In genomic region chr7:83161851-83162401, GRCh38 we compare ENCODE assay signal across 9 cellular contexts. TPM values are rescaled to one million over a fixed set of nuclear protein-coding genes. Genes with fewer than 3 reads are reported as not detected.
A peak's percentile ranks its signal among the peaks of the same experiment; 100 is the strongest.
DNase-seq lines count a peak whose midpoint lies in the region; ATAC-seq and TF ChIP-seq lines count a peak whose summit lies in the region.
"Had no signal": no experiment of that assay in that cellular context is flagged by ENCODE, and none has a peak within 500 bp of the region (broad histone marks: within the 10 kb centered on the region; RNA-seq: fewer than 3 reads in every experiment).

No MANE protein-coding gene starts in this region.

- ATAC-seq in HG03439 (IDR thresholded peaks at IDR 0.05; ENCODE audit: unreplicated experiment) (peak; percentile 5), left lung (peak; percentile 21), HG02870 (IDR thresholded peaks at IDR 0.05; ENCODE audit: unreplicated experiment) (no peak), HG03469 (IDR thresholded peaks at IDR 0.05; ENCODE audit: unreplicated experiment) (no peak)

- H3K27me3 ChIP-seq in adrenal gland (no peaks in the 10 kb centered on the region), left lung (peaks cover 0 to 27% of the 10 kb centered on the region in 2 donors)

- H3K4me1 ChIP-seq in adrenal gland (replicated peaks in 1 of 2) (no peaks in the 10 kb centered on the region), left lung (no peaks in the 10 kb centered on the region), urinary bladder (ENCODE audit: insufficient read depth) (no peaks in the 10 kb centered on the region)

- TF ChIP-seq CTCF in adrenal gland (IDR thresholded peaks at IDR 0.05), result no peak
- TF ChIP-seq CTCF in left lung (IDR thresholded peaks at IDR 0.05), result no peak

- no peaks in the 10 kb centered on the region for H3K36me3 ChIP-seq in adrenal gland (replicated peaks in 1 of 2)
- no peaks in the 10 kb centered on the region for H3K36me3 ChIP-seq in left lung
- H3K36me3 ChIP-seq in urinary bladder (ENCODE audit: insufficient read depth), result no peaks in the 10 kb centered on the region
- H3K36me3 ChIP-seq: neutrophil had no signal

- 2 to 5% (median 2%) methylated on average over 16 to 17 of the region's 17 CpGs for WGBS in adrenal gland, 4 donors
- 3% methylated on average over 17 of the region's 17 CpGs for WGBS in urinary bladder

- peak overlapping the region in 4 of 5 donors; percentile 45 to 92 (median 64) for H3K27ac ChIP-seq in adrenal gland
- peak overlapping the region; percentile 59 to 69 for H3K27ac ChIP-seq in left lung
- H3K27ac ChIP-seq in urinary bladder (ENCODE audit: low read depth), result no peak overlapping the region
- H3K27ac ChIP-seq: neutrophil had no signal

- peak overlapping the region in 2 of 4 donors; percentile 25 to 65 for H3K4me3 ChIP-seq in adrenal gland
- peak overlapping the region; percentile 45 to 54 for H3K4me3 ChIP-seq in left lung
- peak overlapping the region; percentile 55 for H3K4me3 ChIP-seq in urinary bladder (ENCODE audit: low read depth, low read length)

- intact Hi-C loops in adrenal gland (cut with DNase I), result no loop called here
- intact Hi-C loops in left lung (cut with DNase I), result no loop called here

- TF ChIP-seq POLR2A in adrenal gland (IDR thresholded peaks at IDR 0.05), result no peak

- H3K9me3 ChIP-seq in adrenal gland (replicated peaks in 1 of 3), result no peaks in the 10 kb centered on the region
- H3K9me3 ChIP-seq in left lung, result no peaks in the 10 kb centered on the region
- H3K9me3 ChIP-seq: neutrophil had no signal

- DNase-seq in DMS53 treated with DMSO at 0.1 percent for 48 hours (lab: John Stamatoyannopoulos, UW; ENCODE audit: unreplicated experiment), result peak; percentile 41
- DNase-seq in adrenal gland, result no peak
- no peak for DNase-seq in left lung
- DNase-seq in iPS-NIHi11 (ENCODE audit: low spot score), result no peak

RNA-seq across cellular contexts. Expression of gene PCLO, which starts 0.8 kb away (rescaled TPM):
- 10 to 100 TPM in 4 of 8 donors, 1 to 10 TPM in 4; 2.5 to 17.1 (median 7.9) TPM for total RNA-seq in adrenal gland
- 10 to 100 TPM in 1 of 3 donors, 1 to 10 TPM in 2; 1.8 to 16.5 (median 9.0) TPM for polyA plus RNA-seq in adrenal gland
- total RNA-seq in left lung, result 1 to 10 TPM; 5.9 to 7.4 TPM
- 6.5 TPM for total RNA-seq in urinary bladder
- 0.57 TPM for polyA plus RNA-seq in urinary bladder

Comparison
In these comparisons a context has a peak if more than half of its experiments do, and no peak if none do; other contexts are left out.
1. ATAC-seq: peak in HG03439 (single experiment) and left lung (single experiment); none in HG02870 (single experiment) and HG03469 (single experiment).